In genomic region chr4:67437974-67438713, GRCh38 we compare ENCODE assay signal across 1 cellular context.
TF ChIP-seq lines count a peak whose summit lies in the region.

No MANE protein-coding gene starts in this region.

TF ChIP-seq in HepG2, 621 proteins besides CTCF, POLR2A, EP300 and RAD21 (continued from another document):
- TF ChIP-seq, protein P1, sequence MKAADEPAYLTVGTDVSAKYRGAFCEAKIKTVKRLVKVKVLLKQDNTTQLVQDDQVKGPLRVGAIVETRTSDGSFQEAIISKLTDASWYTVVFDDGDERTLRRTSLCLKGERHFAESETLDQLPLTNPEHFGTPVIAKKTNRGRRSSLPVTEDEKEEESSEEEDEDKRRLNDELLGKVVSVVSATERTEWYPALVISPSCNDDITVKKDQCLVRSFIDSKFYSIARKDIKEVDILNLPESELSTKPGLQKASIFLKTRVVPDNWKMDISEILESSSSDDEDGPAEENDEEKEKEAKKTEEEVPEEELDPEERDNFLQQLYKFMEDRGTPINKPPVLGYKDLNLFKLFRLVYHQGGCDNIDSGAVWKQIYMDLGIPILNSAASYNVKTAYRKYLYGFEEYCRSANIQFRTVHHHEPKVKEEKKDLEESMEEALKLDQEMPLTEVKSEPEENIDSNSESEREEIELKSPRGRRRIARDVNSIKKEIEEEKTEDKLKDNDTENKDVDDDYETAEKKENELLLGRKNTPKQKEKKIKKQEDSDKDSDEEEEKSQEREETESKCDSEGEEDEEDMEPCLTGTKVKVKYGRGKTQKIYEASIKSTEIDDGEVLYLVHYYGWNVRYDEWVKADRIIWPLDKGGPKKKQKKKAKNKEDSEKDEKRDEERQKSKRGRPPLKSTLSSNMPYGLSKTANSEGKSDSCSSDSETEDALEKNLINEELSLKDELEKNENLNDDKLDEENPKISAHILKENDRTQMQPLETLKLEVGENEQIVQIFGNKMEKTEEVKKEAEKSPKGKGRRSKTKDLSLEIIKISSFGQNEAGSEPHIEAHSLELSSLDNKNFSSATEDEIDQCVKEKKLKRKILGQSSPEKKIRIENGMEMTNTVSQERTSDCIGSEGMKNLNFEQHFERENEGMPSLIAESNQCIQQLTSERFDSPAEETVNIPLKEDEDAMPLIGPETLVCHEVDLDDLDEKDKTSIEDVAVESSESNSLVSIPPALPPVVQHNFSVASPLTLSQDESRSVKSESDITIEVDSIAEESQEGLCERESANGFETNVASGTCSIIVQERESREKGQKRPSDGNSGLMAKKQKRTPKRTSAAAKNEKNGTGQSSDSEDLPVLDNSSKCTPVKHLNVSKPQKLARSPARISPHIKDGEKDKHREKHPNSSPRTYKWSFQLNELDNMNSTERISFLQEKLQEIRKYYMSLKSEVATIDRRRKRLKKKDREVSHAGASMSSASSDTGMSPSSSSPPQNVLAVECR (CRISPR knock-in tag; IDR thresholded peaks at IDR 0.05; ENCODE audit: borderline replicate concordance), result no peak
- TF ChIP-seq ZNF816 (CRISPR knock-in tag; IDR thresholded peaks at IDR 0.05; ENCODE audit: borderline replicate concordance) (no peak), PCBP2 (optimal IDR thresholded peaks at IDR 0.05; ENCODE audit: low read depth, low read length, poor library complexity, severe bottlenecking) (no peak), ZNF10 (CRISPR knock-in tag; IDR thresholded peaks at IDR 0.05; ENCODE audit: borderline replicate concordance, low read depth) (no peak), CEBPB (IDR thresholded peaks at IDR 0.05; ENCODE audit: borderline replicate concordance, low read depth, low read length) (0 out of 2 replicates have a peak, but pooled peaks have one; percentile 9), FOXK1 (CRISPR knock-in tag; IDR thresholded peaks at IDR 0.05; ENCODE audit: borderline replicate concordance, low read depth) (no peak), ZBTB44 (CRISPR knock-in tag; IDR thresholded peaks at IDR 0.05) (no peak), ZNF558 (CRISPR knock-in tag; IDR thresholded peaks at IDR 0.05; ENCODE audit: borderline replicate concordance) (no peak), SOX5 (CRISPR knock-in tag; IDR thresholded peaks at IDR 0.05; ENCODE audit: borderline replicate concordance) (no peak), HDAC2 (CRISPR knock-in tag; IDR thresholded peaks at IDR 0.05) (no peak)
- TF ChIP-seq, protein P2, sequence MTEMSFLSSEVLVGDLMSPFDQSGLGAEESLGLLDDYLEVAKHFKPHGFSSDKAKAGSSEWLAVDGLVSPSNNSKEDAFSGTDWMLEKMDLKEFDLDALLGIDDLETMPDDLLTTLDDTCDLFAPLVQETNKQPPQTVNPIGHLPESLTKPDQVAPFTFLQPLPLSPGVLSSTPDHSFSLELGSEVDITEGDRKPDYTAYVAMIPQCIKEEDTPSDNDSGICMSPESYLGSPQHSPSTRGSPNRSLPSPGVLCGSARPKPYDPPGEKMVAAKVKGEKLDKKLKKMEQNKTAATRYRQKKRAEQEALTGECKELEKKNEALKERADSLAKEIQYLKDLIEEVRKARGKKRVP (CRISPR knock-in tag; IDR thresholded peaks at IDR 0.05), result peak in 1 of 2 experiments; percentile 66; a peak in 2 of 4 replicates
- TF ChIP-seq, protein P3, sequence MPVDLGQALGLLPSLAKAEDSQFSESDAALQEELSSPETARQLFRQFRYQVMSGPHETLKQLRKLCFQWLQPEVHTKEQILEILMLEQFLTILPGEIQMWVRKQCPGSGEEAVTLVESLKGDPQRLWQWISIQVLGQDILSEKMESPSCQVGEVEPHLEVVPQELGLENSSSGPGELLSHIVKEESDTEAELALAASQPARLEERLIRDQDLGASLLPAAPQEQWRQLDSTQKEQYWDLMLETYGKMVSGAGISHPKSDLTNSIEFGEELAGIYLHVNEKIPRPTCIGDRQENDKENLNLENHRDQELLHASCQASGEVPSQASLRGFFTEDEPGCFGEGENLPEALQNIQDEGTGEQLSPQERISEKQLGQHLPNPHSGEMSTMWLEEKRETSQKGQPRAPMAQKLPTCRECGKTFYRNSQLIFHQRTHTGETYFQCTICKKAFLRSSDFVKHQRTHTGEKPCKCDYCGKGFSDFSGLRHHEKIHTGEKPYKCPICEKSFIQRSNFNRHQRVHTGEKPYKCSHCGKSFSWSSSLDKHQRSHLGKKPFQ (CRISPR knock-in tag; IDR thresholded peaks at IDR 0.05; ENCODE audit: insufficient replicate concordance), result no peak
